Comparison of ENCODE assay signal across 1 cellular context in the genomic region with DNA sequence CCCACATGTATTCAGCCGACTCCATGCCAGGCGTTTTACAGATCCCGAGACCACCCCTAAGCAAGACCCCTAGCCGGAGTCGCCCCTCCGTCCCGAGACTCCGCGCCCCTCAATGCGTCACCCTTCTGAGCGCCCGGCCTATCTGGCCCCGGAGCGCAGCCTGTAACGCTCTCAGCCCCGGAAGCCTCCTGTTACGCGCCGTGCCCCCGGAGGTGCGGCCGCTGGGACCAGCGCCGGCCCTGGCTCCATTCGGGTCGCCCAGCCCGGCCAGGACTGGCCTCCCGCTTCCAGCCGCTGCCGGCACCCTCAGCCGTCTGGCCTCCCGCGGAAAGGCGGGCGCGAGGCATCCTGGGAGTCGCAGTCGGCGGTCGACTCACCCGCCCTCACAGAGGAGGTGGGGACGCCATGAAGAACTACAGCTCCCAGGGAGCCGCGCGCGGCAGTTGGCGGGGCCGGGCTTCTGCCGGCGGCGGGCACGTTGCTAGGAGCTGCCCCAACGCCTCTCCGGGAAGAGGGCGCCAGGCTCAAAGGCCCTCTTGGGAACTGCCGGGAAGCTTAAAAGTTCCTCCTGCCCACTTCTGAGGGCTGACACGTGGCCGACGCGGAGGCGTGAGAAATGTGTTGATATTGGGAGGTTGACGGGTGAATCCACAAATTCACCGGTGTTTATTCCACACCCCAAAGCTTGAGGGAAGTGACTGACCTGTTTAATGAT.
TF ChIP-seq lines count a peak whose summit lies in the region.

A gene with protein sequence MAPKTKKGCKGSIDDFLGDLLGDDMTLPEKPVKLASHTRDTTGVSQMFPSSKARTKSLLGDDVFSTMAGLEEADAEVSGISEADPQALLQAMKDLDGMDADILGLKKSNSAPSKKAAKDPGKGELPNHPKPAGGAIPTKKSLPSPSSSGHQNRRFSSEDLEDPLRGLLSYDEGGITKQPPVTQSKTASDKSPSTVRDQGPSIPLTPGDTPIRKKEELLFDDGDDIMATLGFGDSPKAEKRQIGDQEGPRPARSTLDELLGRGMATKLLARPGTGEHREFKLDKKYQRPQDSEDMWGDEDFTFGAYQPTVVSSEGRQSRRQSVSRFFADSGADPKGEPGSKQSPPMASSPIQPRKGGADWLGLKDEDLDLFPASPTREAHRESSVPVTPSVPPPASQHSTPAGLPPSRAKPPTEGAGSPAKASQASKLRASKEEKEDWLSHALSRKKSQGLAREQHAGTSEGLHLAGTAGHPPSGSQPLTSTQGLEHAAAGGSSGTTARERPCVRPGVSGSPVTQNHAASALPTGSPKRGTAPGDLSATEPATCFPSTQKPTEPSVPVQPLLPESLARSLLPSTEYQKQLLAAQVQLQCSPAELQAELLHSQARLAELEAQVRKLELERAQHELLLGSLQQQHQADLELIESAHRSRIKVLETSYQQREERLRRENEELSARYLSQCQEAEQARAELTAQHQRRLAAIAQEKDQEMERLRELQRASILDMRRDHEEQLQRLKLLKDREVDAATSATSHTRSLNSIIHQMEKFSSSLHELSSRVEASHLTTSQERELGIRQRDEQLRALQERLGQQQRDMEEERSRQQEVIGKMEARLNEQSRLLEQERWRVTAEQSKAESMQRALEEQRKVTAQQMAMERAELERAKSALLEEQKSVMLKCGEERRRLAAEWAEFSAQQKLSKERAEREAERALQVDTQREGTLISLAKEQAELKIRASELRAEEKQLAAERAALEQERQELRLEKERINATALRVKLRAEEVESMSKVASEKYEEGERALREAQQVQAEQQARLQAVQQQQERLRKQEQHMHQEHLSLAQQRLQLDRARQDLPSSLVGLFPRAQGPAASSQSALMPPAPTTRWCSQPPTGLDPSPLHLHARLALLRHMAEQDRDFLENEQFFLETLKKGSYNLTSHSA (minus strand): TSS at position 316 of the 715 bp plus-strand sequence. CDS start 2,893 bp downstream, outside the sequence.

TF ChIP-seq in K562, 482 proteins besides CTCF, POLR2A, EP300 and RAD21 (continued from another document and continues in another):
- TF ChIP-seq YY1 (IDR thresholded peaks at IDR 0.05; ENCODE audit: borderline replicate concordance in 1 of 3, control insufficient read depth in 1 of 3, extremely low read depth in 1 of 3, insufficient read depth in 3 of 3, insufficient read length in 1 of 3, insufficient replicate concordance in 2 of 3, low read depth in 1 of 3, low read length in 2 of 3) = peak in 2 of 3 experiments; percentile 78 to 86
- TF ChIP-seq ZBTB1 (CRISPR knock-in tag; IDR thresholded peaks at IDR 0.05; ENCODE audit: borderline replicate concordance, low read depth) = peak; percentile 58; the same call in 1 of the 2 replicates
- peak; percentile 59 for TF ChIP-seq CREM (IDR thresholded peaks at IDR 0.05; ENCODE audit: low read depth)
- no peak for TF ChIP-seq KAT8 (IDR thresholded peaks at IDR 0.05; ENCODE audit: low read depth)
- TF ChIP-seq TAF7 (tag; IDR thresholded peaks at IDR 0.05) = no peak
- no peak for TF ChIP-seq NFRKB (IDR thresholded peaks at IDR 0.05; ENCODE audit: low read depth)
- no peak for TF ChIP-seq LEF1 (IDR thresholded peaks at IDR 0.05)
- TF ChIP-seq MED1 (CRISPR knock-in tag; IDR thresholded peaks at IDR 0.05; ENCODE audit: borderline replicate concordance) = no peak
- TF ChIP-seq BRD4 (IDR thresholded peaks at IDR 0.05) = no peak
- TF ChIP-seq KAT2B (IDR thresholded peaks at IDR 0.05; ENCODE audit: low read depth, low read length) = no peak
- TF ChIP-seq CTBP1 (IDR thresholded peaks at IDR 0.05; ENCODE audit: borderline replicate concordance) = peak; percentile 76; the same call in 1 of the 2 replicates
- peak; percentile 57 for TF ChIP-seq NFIC (IDR thresholded peaks at IDR 0.05)
- TF ChIP-seq PCBP1 (IDR thresholded peaks at IDR 0.05; ENCODE audit: low read depth, low read length, poor library complexity, severe bottlenecking) = no peak
- no peak; a peak in 1 of 4 replicates for TF ChIP-seq CSDE1 (IDR thresholded peaks at IDR 0.05)
- no peak for TF ChIP-seq ZNF311 (CRISPR knock-in tag; IDR thresholded peaks at IDR 0.05)
- TF ChIP-seq, protein P1, sequence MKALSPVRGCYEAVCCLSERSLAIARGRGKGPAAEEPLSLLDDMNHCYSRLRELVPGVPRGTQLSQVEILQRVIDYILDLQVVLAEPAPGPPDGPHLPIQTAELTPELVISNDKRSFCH (CRISPR knock-in tag; IDR thresholded peaks at IDR 0.05) = no peak
- TF ChIP-seq, protein P1 (tag; IDR thresholded peaks at IDR 0.05) = 0 out of 2 replicates have a peak, but pooled peaks have one; percentile 37
- no peak for TF ChIP-seq RBM17 (IDR thresholded peaks at IDR 0.05; ENCODE audit: borderline replicate concordance, low read depth, low read length)
- TF ChIP-seq ETV1 (tag; conservative IDR thresholded peaks at IDR 0.05; ENCODE audit: low read depth) = no peak
- TF ChIP-seq GABPA (tag; conservative IDR thresholded peaks at IDR 0.05; ENCODE audit: low read depth) = peak; percentile 54
- TF ChIP-seq ETS2 (tag; IDR thresholded peaks at IDR 0.05; ENCODE audit: borderline replicate concordance, poor library complexity, severe bottlenecking) = no peak
- no peak for TF ChIP-seq ZNF274 (IDR thresholded peaks at IDR 0.05; ENCODE audit: borderline replicate concordance, low read depth, low read length)
- TF ChIP-seq FOXJ3 (CRISPR knock-in tag; IDR thresholded peaks at IDR 0.05) = no peak
- TF ChIP-seq, protein P2, sequence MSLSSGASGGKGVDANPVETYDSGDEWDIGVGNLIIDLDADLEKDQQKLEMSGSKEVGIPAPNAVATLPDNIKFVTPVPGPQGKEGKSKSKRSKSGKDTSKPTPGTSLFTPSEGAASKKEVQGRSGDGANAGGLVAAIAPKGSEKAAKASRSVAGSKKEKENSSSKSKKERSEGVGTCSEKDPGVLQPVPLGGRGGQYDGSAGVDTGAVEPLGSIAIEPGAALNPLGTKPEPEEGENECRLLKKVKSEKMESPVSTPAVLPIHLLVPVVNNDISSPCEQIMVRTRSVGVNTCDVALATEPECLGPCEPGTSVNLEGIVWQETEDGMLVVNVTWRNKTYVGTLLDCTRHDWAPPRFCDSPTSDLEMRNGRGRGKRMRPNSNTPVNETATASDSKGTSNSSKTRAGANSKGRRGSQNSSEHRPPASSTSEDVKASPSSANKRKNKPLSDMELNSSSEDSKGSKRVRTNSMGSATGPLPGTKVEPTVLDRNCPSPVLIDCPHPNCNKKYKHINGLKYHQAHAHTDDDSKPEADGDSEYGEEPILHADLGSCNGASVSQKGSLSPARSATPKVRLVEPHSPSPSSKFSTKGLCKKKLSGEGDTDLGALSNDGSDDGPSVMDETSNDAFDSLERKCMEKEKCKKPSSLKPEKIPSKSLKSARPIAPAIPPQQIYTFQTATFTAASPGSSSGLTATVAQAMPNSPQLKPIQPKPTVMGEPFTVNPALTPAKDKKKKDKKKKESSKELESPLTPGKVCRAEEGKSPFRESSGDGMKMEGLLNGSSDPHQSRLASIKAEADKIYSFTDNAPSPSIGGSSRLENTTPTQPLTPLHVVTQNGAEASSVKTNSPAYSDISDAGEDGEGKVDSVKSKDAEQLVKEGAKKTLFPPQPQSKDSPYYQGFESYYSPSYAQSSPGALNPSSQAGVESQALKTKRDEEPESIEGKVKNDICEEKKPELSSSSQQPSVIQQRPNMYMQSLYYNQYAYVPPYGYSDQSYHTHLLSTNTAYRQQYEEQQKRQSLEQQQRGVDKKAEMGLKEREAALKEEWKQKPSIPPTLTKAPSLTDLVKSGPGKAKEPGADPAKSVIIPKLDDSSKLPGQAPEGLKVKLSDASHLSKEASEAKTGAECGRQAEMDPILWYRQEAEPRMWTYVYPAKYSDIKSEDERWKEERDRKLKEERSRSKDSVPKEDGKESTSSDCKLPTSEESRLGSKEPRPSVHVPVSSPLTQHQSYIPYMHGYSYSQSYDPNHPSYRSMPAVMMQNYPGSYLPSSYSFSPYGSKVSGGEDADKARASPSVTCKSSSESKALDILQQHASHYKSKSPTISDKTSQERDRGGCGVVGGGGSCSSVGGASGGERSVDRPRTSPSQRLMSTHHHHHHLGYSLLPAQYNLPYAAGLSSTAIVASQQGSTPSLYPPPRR (CRISPR knock-in tag; IDR thresholded peaks at IDR 0.05; ENCODE audit: borderline replicate concordance) = no peak
- TF ChIP-seq, protein P3, sequence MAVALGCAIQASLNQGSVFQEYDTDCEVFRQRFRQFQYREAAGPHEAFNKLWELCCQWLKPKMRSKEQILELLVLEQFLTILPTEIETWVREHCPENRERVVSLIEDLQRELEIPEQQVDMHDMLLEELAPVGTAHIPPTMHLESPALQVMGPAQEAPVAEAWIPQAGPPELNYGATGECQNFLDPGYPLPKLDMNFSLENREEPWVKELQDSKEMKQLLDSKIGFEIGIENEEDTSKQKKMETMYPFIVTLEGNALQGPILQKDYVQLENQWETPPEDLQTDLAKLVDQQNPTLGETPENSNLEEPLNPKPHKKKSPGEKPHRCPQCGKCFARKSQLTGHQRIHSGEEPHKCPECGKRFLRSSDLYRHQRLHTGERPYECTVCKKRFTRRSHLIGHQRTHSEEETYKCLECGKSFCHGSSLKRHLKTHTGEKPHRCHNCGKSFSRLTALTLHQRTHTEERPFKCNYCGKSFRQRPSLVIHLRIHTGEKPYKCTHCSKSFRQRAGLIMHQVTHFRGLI (CRISPR knock-in tag; IDR thresholded peaks at IDR 0.05) = no peak
- TF ChIP-seq ZKSCAN8 (CRISPR knock-in tag; IDR thresholded peaks at IDR 0.05) = no peak
- TF ChIP-seq FOXK1 (CRISPR knock-in tag; IDR thresholded peaks at IDR 0.05; ENCODE audit: borderline replicate concordance) = no peak
- TF ChIP-seq ZFP30 (CRISPR knock-in tag; IDR thresholded peaks at IDR 0.05; ENCODE audit: borderline replicate concordance) = no peak
- no peak for TF ChIP-seq SNIP1 (IDR thresholded peaks at IDR 0.05; ENCODE audit: low read depth)
- TF ChIP-seq MXI1 (IDR thresholded peaks at IDR 0.05; ENCODE audit: low read depth, low read length) = peak; percentile 83; the same call in 1 of the 2 replicates
- 0 out of 2 replicates have a peak, but pooled peaks have one; percentile 23 for TF ChIP-seq FOSL1 (tag; conservative IDR thresholded peaks at IDR 0.05)
- TF ChIP-seq, protein P4, sequence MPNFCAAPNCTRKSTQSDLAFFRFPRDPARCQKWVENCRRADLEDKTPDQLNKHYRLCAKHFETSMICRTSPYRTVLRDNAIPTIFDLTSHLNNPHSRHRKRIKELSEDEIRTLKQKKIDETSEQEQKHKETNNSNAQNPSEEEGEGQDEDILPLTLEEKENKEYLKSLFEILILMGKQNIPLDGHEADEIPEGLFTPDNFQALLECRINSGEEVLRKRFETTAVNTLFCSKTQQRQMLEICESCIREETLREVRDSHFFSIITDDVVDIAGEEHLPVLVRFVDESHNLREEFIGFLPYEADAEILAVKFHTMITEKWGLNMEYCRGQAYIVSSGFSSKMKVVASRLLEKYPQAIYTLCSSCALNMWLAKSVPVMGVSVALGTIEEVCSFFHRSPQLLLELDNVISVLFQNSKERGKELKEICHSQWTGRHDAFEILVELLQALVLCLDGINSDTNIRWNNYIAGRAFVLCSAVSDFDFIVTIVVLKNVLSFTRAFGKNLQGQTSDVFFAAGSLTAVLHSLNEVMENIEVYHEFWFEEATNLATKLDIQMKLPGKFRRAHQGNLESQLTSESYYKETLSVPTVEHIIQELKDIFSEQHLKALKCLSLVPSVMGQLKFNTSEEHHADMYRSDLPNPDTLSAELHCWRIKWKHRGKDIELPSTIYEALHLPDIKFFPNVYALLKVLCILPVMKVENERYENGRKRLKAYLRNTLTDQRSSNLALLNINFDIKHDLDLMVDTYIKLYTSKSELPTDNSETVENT (CRISPR knock-in tag; IDR thresholded peaks at IDR 0.05) = peak; percentile 90
- TF ChIP-seq ZNF699 (CRISPR knock-in tag; IDR thresholded peaks at IDR 0.05; ENCODE audit: insufficient replicate concordance) = no peak
- TF ChIP-seq ZNF561 (CRISPR knock-in tag; conservative IDR thresholded peaks at IDR 0.05) = no peak
- TF ChIP-seq ZBTB17 (CRISPR knock-in tag; IDR thresholded peaks at IDR 0.05) = peak; percentile 93
- no peak for TF ChIP-seq SMARCA5 (IDR thresholded peaks at IDR 0.05)
- no peak for TF ChIP-seq MYNN (IDR thresholded peaks at IDR 0.05)
- no peak for TF ChIP-seq MYNN (CRISPR knock-in tag; IDR thresholded peaks at IDR 0.05)
- no peak for TF ChIP-seq SETDB1 (IDR thresholded peaks at IDR 0.05; ENCODE audit: low read length)
- TF ChIP-seq, protein P5, sequence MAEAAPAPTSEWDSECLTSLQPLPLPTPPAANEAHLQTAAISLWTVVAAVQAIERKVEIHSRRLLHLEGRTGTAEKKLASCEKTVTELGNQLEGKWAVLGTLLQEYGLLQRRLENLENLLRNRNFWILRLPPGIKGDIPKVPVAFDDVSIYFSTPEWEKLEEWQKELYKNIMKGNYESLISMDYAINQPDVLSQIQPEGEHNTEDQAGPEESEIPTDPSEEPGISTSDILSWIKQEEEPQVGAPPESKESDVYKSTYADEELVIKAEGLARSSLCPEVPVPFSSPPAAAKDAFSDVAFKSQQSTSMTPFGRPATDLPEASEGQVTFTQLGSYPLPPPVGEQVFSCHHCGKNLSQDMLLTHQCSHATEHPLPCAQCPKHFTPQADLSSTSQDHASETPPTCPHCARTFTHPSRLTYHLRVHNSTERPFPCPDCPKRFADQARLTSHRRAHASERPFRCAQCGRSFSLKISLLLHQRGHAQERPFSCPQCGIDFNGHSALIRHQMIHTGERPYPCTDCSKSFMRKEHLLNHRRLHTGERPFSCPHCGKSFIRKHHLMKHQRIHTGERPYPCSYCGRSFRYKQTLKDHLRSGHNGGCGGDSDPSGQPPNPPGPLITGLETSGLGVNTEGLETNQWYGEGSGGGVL (CRISPR knock-in tag; IDR thresholded peaks at IDR 0.05) = no peak
- 0 out of 4 replicates have a peak, but pooled peaks of 1 of the 2 experiments have one; percentile 42 for TF ChIP-seq KDM4B (IDR thresholded peaks at IDR 0.05; ENCODE audit: borderline replicate concordance in 2 of 2, low read depth in 1 of 2)
- TF ChIP-seq TBP (optimal IDR thresholded peaks at IDR 0.05; ENCODE audit: low read depth, low read length) = peak; percentile 93
- TF ChIP-seq RBM39 (optimal IDR thresholded peaks at IDR 0.05; ENCODE audit: low read depth, low read length) = no peak
- no peak for TF ChIP-seq CAMTA2 (CRISPR knock-in tag; conservative IDR thresholded peaks at IDR 0.05)
- TF ChIP-seq, protein P6, sequence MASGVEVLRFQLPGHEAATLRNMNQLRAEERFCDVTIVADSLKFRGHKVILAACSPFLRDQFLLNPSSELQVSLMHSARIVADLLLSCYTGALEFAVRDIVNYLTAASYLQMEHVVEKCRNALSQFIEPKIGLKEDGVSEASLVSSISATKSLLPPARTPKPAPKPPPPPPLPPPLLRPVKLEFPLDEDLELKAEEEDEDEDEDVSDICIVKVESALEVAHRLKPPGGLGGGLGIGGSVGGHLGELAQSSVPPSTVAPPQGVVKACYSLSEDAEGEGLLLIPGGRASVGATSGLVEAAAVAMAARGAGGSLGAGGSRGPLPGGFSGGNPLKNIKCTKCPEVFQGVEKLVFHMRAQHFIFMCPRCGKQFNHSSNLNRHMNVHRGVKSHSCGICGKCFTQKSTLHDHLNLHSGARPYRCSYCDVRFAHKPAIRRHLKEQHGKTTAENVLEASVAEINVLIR (CRISPR knock-in tag; IDR thresholded peaks at IDR 0.05) = no peak
- no peak for TF ChIP-seq NUFIP1 (IDR thresholded peaks at IDR 0.05; ENCODE audit: partially characterized antibody)
- no peak for TF ChIP-seq SMARCB1 (IDR thresholded peaks at IDR 0.05; ENCODE audit: insufficient read length, low read depth)
- TF ChIP-seq, protein P7, sequence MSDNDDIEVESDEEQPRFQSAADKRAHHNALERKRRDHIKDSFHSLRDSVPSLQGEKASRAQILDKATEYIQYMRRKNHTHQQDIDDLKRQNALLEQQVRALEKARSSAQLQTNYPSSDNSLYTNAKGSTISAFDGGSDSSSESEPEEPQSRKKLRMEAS (CRISPR knock-in tag; IDR thresholded peaks at IDR 0.05) = peak; percentile 88
- no peak for TF ChIP-seq PHB (CRISPR knock-in tag; IDR thresholded peaks at IDR 0.05)
